In the genomic region with DNA sequence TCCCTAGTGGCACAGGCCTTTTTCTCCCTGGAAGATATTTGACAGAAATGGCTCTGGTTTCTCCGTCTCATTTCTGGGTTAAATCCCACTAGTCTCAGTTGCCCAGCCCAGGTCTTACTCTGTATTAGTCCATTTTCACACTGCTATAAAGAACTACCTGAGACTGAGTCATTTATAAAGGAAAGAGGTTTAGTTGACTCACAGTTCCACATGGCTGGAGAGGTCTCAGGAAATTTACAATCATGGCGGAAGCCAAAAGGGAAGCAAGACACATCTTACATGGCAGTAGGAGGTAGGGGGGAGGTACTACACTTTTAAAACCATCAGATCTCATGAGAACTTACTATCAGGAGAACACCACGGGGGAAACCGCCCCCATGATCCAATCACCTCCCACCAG, we compare ENCODE assay signal across 18 cellular contexts.
DNase-seq lines count a peak whose midpoint lies in the region; ATAC-seq and TF ChIP-seq lines count a peak whose summit lies in the region.
"Had no signal": no experiment of that assay in that cellular context is flagged by ENCODE, and none has a peak within 500 bp of the region (broad histone marks: within the 10 kb centered on the region; RNA-seq: fewer than 3 reads in every experiment).

No MANE protein-coding gene starts in this region.

- DNase-seq in M059J (ENCODE audit: low read depth) (peak; percentile 18), epithelial cell of esophagus (ENCODE audit: low read depth) (peak; percentile 50), glutamatergic neuron (no peak), islet precursor cell (no peak)
- DNase-seq in stimulated activated naive B cell treated with anti-CD40 and anti-IgM and Interleukin-4, amounts not matched to agents 10 μg/mL and 1 μg/mL and 100 μg/mL, for 72 hours, result no peak
- DNase-seq in activated naive CD4-positive, alpha-beta T cell treated with anti-CD3 and anti-CD28 coated beads, Interleukin-2, amount 10 ng/mL, durations not matched to agents 7 days and 5 days, result no peak
- DNase-seq: 8988T; CD4-positive, alpha-beta memory T cell; DMS153; DMS79; GDM1; GOT3; H7; HFFc6 had no signal

- ATAC-seq in stimulated activated naive B cell treated with anti-CD40 and anti-IgM and Interleukin-4, amounts not matched to agents 10 μg/mL and 1 μg/mL and 100 μg/mL, for 72 hours (replicated peaks), result peak; percentile 51 to 64
- no peak for ATAC-seq in HG03159 (IDR thresholded peaks at IDR 0.05; ENCODE audit: unreplicated experiment)
- ATAC-seq: HCT116 had no signal

- no peak for TF ChIP-seq CTCF in epithelial cell of esophagus (IDR thresholded peaks at IDR 0.05; ENCODE audit: insufficient read depth, low read depth, low read length, missing control alignments)
- TF ChIP-seq CTCF in glutamatergic neuron (IDR thresholded peaks at IDR 0.05; ENCODE audit: partially characterized antibody, unreplicated experiment), result no peak

- H3K27ac Mint-ChIP-seq in glutamatergic neuron (ENCODE audit: unreplicated experiment), result peak overlapping the region; percentile 97
- H3K27ac Mint-ChIP-seq in stimulated activated naive B cell treated with anti-CD40 and anti-IgM and Interleukin-4, amounts not matched to agents 10 μg/mL and 1 μg/mL and 100 μg/mL, for 72 hours, result no peak overlapping the region
- H3K27ac Mint-ChIP-seq in activated naive CD4-positive, alpha-beta T cell treated with anti-CD3 and anti-CD28 coated beads, Interleukin-2, amount 10 ng/mL, durations not matched to agents 7 days and 5 days, result no peak overlapping the region
- H3K27ac Mint-ChIP-seq: CD4-positive, alpha-beta memory T cell; HFFc6 had no signal

- peaks cover 19% of the 10 kb centered on the region for H3K27me3 Mint-ChIP-seq in glutamatergic neuron (ENCODE audit: unreplicated experiment)
- no peaks in the 10 kb centered on the region for H3K27me3 Mint-ChIP-seq in stimulated activated naive B cell treated with anti-CD40 and anti-IgM and Interleukin-4, amounts not matched to agents 10 μg/mL and 1 μg/mL and 100 μg/mL, for 72 hours
- H3K27me3 Mint-ChIP-seq in activated naive CD4-positive, alpha-beta T cell treated with anti-CD3 and anti-CD28 coated beads, Interleukin-2, amount 10 ng/mL, durations not matched to agents 7 days and 5 days, result no peaks in the 10 kb centered on the region

- H3K9me3 Mint-ChIP-seq in glutamatergic neuron (ENCODE audit: unreplicated experiment), result peaks cover 28% of the 10 kb centered on the region
- H3K9me3 Mint-ChIP-seq in stimulated activated naive B cell treated with anti-CD40 and anti-IgM and Interleukin-4, amounts not matched to agents 10 μg/mL and 1 μg/mL and 100 μg/mL, for 72 hours, result peaks cover 9 to 10% of the 10 kb centered on the region in 2 donors
- no peaks in the 10 kb centered on the region for H3K9me3 Mint-ChIP-seq in activated naive CD4-positive, alpha-beta T cell treated with anti-CD3 and anti-CD28 coated beads, Interleukin-2, amount 10 ng/mL, durations not matched to agents 7 days and 5 days
- H3K9me3 Mint-ChIP-seq: CD4-positive, alpha-beta memory T cell; HFFc6 had no signal

- peaks cover 51% of the 10 kb centered on the region for H3K4me1 Mint-ChIP-seq in glutamatergic neuron (ENCODE audit: low read depth, unreplicated experiment)
- peaks cover 11 to 17% of the 10 kb centered on the region in 2 donors for H3K4me1 Mint-ChIP-seq in stimulated activated naive B cell treated with anti-CD40 and anti-IgM and Interleukin-4, amounts not matched to agents 10 μg/mL and 1 μg/mL and 100 μg/mL, for 72 hours
- H3K4me1 Mint-ChIP-seq in activated naive CD4-positive, alpha-beta T cell treated with anti-CD3 and anti-CD28 coated beads, Interleukin-2, amount 10 ng/mL, durations not matched to agents 7 days and 5 days, result no peaks in the 10 kb centered on the region
- H3K4me1 Mint-ChIP-seq: CD14-positive monocyte; CD4-positive, alpha-beta memory T cell had no signal

- no peak overlapping the region for H3K4me3 Mint-ChIP-seq in glutamatergic neuron (ENCODE audit: unreplicated experiment)
- H3K4me3 Mint-ChIP-seq in stimulated activated naive B cell treated with anti-CD40 and anti-IgM and Interleukin-4, amounts not matched to agents 10 μg/mL and 1 μg/mL and 100 μg/mL, for 72 hours, result no peak overlapping the region
- H3K4me3 Mint-ChIP-seq in activated naive CD4-positive, alpha-beta T cell treated with anti-CD3 and anti-CD28 coated beads, Interleukin-2, amount 10 ng/mL, durations not matched to agents 7 days and 5 days, result no peak overlapping the region
- H3K4me3 Mint-ChIP-seq: CD14-positive monocyte; CD4-positive, alpha-beta memory T cell; HFFc6 had no signal

- H3K4me3 ChIP-seq in epithelial cell of esophagus (ENCODE audit: low read length), result no peak overlapping the region
- H3K4me3 ChIP-seq: BLaER1 had no signal

- peaks cover 6% of the 10 kb centered on the region for H3K36me3 Mint-ChIP-seq in glutamatergic neuron (ENCODE audit: unreplicated experiment)
- H3K36me3 Mint-ChIP-seq in stimulated activated naive B cell treated with anti-CD40 and anti-IgM and Interleukin-4, amounts not matched to agents 10 μg/mL and 1 μg/mL and 100 μg/mL, for 72 hours, result peaks cover 7 to 13% of the 10 kb centered on the region in 2 donors
- no peaks in the 10 kb centered on the region for H3K36me3 Mint-ChIP-seq in activated naive CD4-positive, alpha-beta T cell treated with anti-CD3 and anti-CD28 coated beads, Interleukin-2, amount 10 ng/mL, durations not matched to agents 7 days and 5 days
- H3K36me3 Mint-ChIP-seq: CD14-positive monocyte; CD4-positive, alpha-beta memory T cell had no signal

- CTCF ChIA-PET in activated naive CD4-positive, alpha-beta T cell treated with anti-CD3 and anti-CD28 coated beads, Interleukin-2, amount 10 ng/mL, durations not matched to agents 7 days and 5 days (lab: Charles Lee), result no interaction called here

Comparison
In these comparisons a context has a peak if more than half of its experiments do, and no peak if none do; other contexts are left out.
1. DNase-seq: peak in M059J (single experiment) and epithelial cell of esophagus (single experiment); none in glutamatergic neuron (single experiment), stimulated activated naive B cell treated with anti-CD40 and anti-IgM and Interleukin-4, amounts not matched to agents 10 μg/mL and 1 μg/mL and 100 μg/mL, for 72 hours (single experiment), islet precursor cell (single experiment) and activated naive CD4-positive, alpha-beta T cell treated with anti-CD3 and anti-CD28 coated beads, Interleukin-2, amount 10 ng/mL, durations not matched to agents 7 days and 5 days (single experiment).